In the genomic region with DNA sequence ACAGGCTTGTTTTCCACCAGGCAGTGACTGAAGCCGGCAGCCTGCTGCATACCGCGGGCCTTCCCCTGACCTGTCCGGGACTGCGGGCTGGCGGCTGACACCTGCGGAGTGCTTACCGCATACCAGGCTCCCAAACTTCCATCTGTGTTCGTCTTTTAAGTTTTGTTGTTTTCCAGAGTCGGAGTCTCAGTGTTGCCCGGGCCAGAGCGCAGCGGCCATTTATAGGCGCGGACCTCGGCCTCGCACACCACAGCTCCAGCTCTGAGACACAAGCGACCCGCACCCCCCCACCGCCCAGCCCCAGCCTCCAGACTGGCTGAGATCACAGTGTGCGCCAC, we compare ENCODE assay signal across 11 cellular contexts. TPM values are rescaled to one million over a fixed set of nuclear protein-coding genes. Genes with fewer than 3 reads are reported as not detected.
A peak's percentile ranks its signal among the peaks of the same experiment; 100 is the strongest.
DNase-seq lines count a peak whose midpoint lies in the region; ATAC-seq and TF ChIP-seq lines count a peak whose summit lies in the region.
"Had no signal": no experiment of that assay in that cellular context is flagged by ENCODE, and none has a peak within 500 bp of the region (broad histone marks: within the 10 kb centered on the region; RNA-seq: fewer than 3 reads in every experiment).

No MANE protein-coding gene starts in this region.

- no peak for DNase-seq in activated T-cell treated with anti-CD3 and anti-CD28 coated beads, Interleukin-2, amount 50 U/mL, for 24 hours
- no peak for DNase-seq in activated T-cell treated with anti-CD3 and anti-CD28 coated beads, Interleukin-2, amount 50 U/mL, for 72 hours
- DNase-seq in fibroblast of villous mesenchyme (ENCODE audit: low read depth) (no peak), NCI-H1694 (lab: John Stamatoyannopoulos, UW) (no peak), H4 (ENCODE audit: low spot score) (no peak)
- DNase-seq in stimulated activated CD8-positive, alpha-beta memory T cell treated with anti-CD3 and anti-CD28 coated beads, Interleukin-4, amount 100 ng/mL, for 48 hours: peak; percentile 22
- DNase-seq: activated CD8-positive, alpha-beta memory T cell treated with anti-CD3 and anti-CD28 coated beads, Interleukin-2, amount 50 U/mL, for 4 hours; NCI-H1105; RPMI8226 had no signal

- no peak for TF ChIP-seq RAD21 in Ishikawa (IDR thresholded peaks at IDR 0.05; ENCODE audit: low read depth)

- peak overlapping the region; percentile 84 for H3K4me3 Mint-ChIP-seq in activated T-cell treated with anti-CD3 and anti-CD28 coated beads, Interleukin-2, amount 50 U/mL, for 24 hours
- peak overlapping the region in 1 of 2 donors; percentile 91 for H3K4me3 Mint-ChIP-seq in activated T-cell treated with anti-CD3 and anti-CD28 coated beads, Interleukin-2, amount 50 U/mL, for 72 hours

- H3K4me1 Mint-ChIP-seq in activated T-cell treated with anti-CD3 and anti-CD28 coated beads, Interleukin-2, amount 50 U/mL, for 24 hours (ENCODE audit: low read depth): peaks cover 28% of the 10 kb centered on the region
- H3K4me1 Mint-ChIP-seq in activated T-cell treated with anti-CD3 and anti-CD28 coated beads, Interleukin-2, amount 50 U/mL, for 72 hours (ENCODE audit: low read depth): peaks cover 30% of the 10 kb centered on the region

- H3K36me3 Mint-ChIP-seq in activated T-cell treated with anti-CD3 and anti-CD28 coated beads, Interleukin-2, amount 50 U/mL, for 24 hours (ENCODE audit: low read depth): peaks cover 8% of the 10 kb centered on the region
- peaks cover 0 to 1% of the 10 kb centered on the region in 2 donors for H3K36me3 Mint-ChIP-seq in activated T-cell treated with anti-CD3 and anti-CD28 coated beads, Interleukin-2, amount 50 U/mL, for 72 hours (ENCODE audit: insufficient read depth in 2 of 2)

- no peaks in the 10 kb centered on the region for H3K27me3 Mint-ChIP-seq in activated T-cell treated with anti-CD3 and anti-CD28 coated beads, Interleukin-2, amount 50 U/mL, for 24 hours
- no peaks in the 10 kb centered on the region for H3K27me3 Mint-ChIP-seq in activated T-cell treated with anti-CD3 and anti-CD28 coated beads, Interleukin-2, amount 50 U/mL, for 72 hours (ENCODE audit: low read depth)

- no peak for TF ChIP-seq EP300 in Ishikawa (IDR thresholded peaks at IDR 0.05; ENCODE audit: borderline replicate concordance)

- no peaks in the 10 kb centered on the region for H3K9me3 Mint-ChIP-seq in activated T-cell treated with anti-CD3 and anti-CD28 coated beads, Interleukin-2, amount 50 U/mL, for 24 hours
- H3K9me3 Mint-ChIP-seq in activated T-cell treated with anti-CD3 and anti-CD28 coated beads, Interleukin-2, amount 50 U/mL, for 72 hours: no peaks in the 10 kb centered on the region

- no peak for TF ChIP-seq CTCF in fibroblast of villous mesenchyme (IDR thresholded peaks at IDR 0.05; ENCODE audit: insufficient read depth, low read depth, low read length)

- H3K4me3 ChIP-seq in fibroblast of villous mesenchyme (ENCODE audit: low read depth, low read length): peak overlapping the region; percentile 75

- H3K27ac Mint-ChIP-seq in activated T-cell treated with anti-CD3 and anti-CD28 coated beads, Interleukin-2, amount 50 U/mL, for 24 hours: no peak overlapping the region
- H3K27ac Mint-ChIP-seq in activated T-cell treated with anti-CD3 and anti-CD28 coated beads, Interleukin-2, amount 50 U/mL, for 72 hours: no peak overlapping the region

- no peak for ATAC-seq in activated T-cell treated with anti-CD3 and anti-CD28 coated beads, Interleukin-2, amount 50 U/mL, for 72 hours (replicated peaks in 1 of 2)
- ATAC-seq in GM18870 (IDR thresholded peaks at IDR 0.05; ENCODE audit: unreplicated experiment): no peak

TF ChIP-seq in Ishikawa, 13 proteins besides CTCF, POLR2A, EP300 and RAD21:
- no peak for TF ChIP-seq TAF1 (IDR thresholded peaks at IDR 0.05; ENCODE audit: low read depth)
- TF ChIP-seq TCF12 (IDR thresholded peaks at IDR 0.05; ENCODE audit: low read depth): no peak
- TF ChIP-seq TEAD4 (IDR thresholded peaks at IDR 0.05): no peak
- TF ChIP-seq, protein P1, sequence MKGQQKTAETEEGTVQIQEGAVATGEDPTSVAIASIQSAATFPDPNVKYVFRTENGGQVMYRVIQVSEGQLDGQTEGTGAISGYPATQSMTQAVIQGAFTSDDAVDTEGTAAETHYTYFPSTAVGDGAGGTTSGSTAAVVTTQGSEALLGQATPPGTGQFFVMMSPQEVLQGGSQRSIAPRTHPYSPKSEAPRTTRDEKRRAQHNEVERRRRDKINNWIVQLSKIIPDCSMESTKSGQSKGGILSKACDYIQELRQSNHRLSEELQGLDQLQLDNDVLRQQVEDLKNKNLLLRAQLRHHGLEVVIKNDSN (IDR thresholded peaks at IDR 0.05): no peak
- TF ChIP-seq ZBTB7A (IDR thresholded peaks at IDR 0.05; ENCODE audit: low read depth): 0 out of 2 replicates have a peak, but pooled peaks have one; percentile 1
- TF ChIP-seq CREB1 (IDR thresholded peaks at IDR 0.05; ENCODE audit: low read depth): no peak
- TF ChIP-seq YY1 (IDR thresholded peaks at IDR 0.05; ENCODE audit: low read depth): no peak

RNA-seq across cellular contexts. Expression of a gene that starts 1.4 kb away (rescaled TPM):
- total RNA-seq in activated T-cell treated with anti-CD3 and anti-CD28 coated beads, Interleukin-2, amount 50 U/mL, for 72 hours: 10 to 100 TPM; 41.7 to 45.3 TPM
- 14.5 and 16.4 TPM in 2 replicates for total RNA-seq in fibroblast of villous mesenchyme
- 5.5 and 10.2 TPM in 2 replicates for total RNA-seq in H4 (2014; rRNA removed; shearing (Covaris generic))
